8 cellular contexts compared by ENCODE assay signal in genomic region chr11:19905280-19905853, GRCh38.
DNase-seq lines count a peak whose midpoint lies in the region; ATAC-seq and TF ChIP-seq lines count a peak whose summit lies in the region.

No MANE protein-coding gene starts in this region.

- no peak overlapping the region for H3K27ac Mint-ChIP-seq in stimulated activated memory B cell treated with anti-CD40 and anti-IgM and Interleukin-4, amounts not matched to agents 10 μg/mL and 1 μg/mL and 100 μg/mL, for 72 hours

- no peaks in the 10 kb centered on the region for H3K27me3 Mint-ChIP-seq in stimulated activated memory B cell treated with anti-CD40 and anti-IgM and Interleukin-4, amounts not matched to agents 10 μg/mL and 1 μg/mL and 100 μg/mL, for 72 hours

- H3K4me3 ChIP-seq in astrocyte of the spinal cord (ENCODE audit: low read depth, low read length) = no peak overlapping the region
- H3K4me3 ChIP-seq in kidney epithelial cell (ENCODE audit: low read depth, low read length) = no peak overlapping the region

- in situ Hi-C loops in astrocyte of the spinal cord (cut with HindIII; ENCODE audit: low sequenced_read_pairs) = no loop called here

- ATAC-seq in GM18511 (IDR thresholded peaks at IDR 0.05; ENCODE audit: unreplicated experiment) = no peak
- no peak for ATAC-seq in stimulated activated memory B cell treated with anti-CD40 and anti-IgM and Interleukin-4, amounts not matched to agents 10 μg/mL and 1 μg/mL and 100 μg/mL, for 72 hours
- no peak for ATAC-seq in GM21423 (IDR thresholded peaks at IDR 0.05; ENCODE audit: unreplicated experiment)
- no peak for ATAC-seq in HG03442 (IDR thresholded peaks at IDR 0.05; ENCODE audit: unreplicated experiment)

- DNase-seq in GM03348 (ENCODE audit: low spot score) (peak; percentile 74), NCI-H146 (lab: John Stamatoyannopoulos, UW) (peak; percentile 59), astrocyte of the spinal cord (ENCODE audit: low read depth, low spot score) (peak; percentile 68), kidney epithelial cell (ENCODE audit: low read depth) (no peak)

- H3K4me3 Mint-ChIP-seq in stimulated activated memory B cell treated with anti-CD40 and anti-IgM and Interleukin-4, amounts not matched to agents 10 μg/mL and 1 μg/mL and 100 μg/mL, for 72 hours = no peak overlapping the region

- no peaks in the 10 kb centered on the region for H3K4me1 Mint-ChIP-seq in stimulated activated memory B cell treated with anti-CD40 and anti-IgM and Interleukin-4, amounts not matched to agents 10 μg/mL and 1 μg/mL and 100 μg/mL, for 72 hours

- H3K9me3 Mint-ChIP-seq in stimulated activated memory B cell treated with anti-CD40 and anti-IgM and Interleukin-4, amounts not matched to agents 10 μg/mL and 1 μg/mL and 100 μg/mL, for 72 hours = no peaks in the 10 kb centered on the region

- TF ChIP-seq CTCF in astrocyte of the spinal cord (IDR thresholded peaks at IDR 0.05; ENCODE audit: low read depth, low read length) (peak; percentile 49), kidney epithelial cell (IDR thresholded peaks at IDR 0.05; ENCODE audit: insufficient read depth, low read length, poor library complexity, severe bottlenecking) (peak; percentile 68)

- no peaks in the 10 kb centered on the region for H3K27me3 ChIP-seq in kidney epithelial cell (ENCODE audit: control insufficient read depth, insufficient read depth, low read length)

- H3K36me3 Mint-ChIP-seq in stimulated activated memory B cell treated with anti-CD40 and anti-IgM and Interleukin-4, amounts not matched to agents 10 μg/mL and 1 μg/mL and 100 μg/mL, for 72 hours = no peaks in the 10 kb centered on the region

- H3K36me3 ChIP-seq in kidney epithelial cell (ENCODE audit: control insufficient read depth, insufficient read depth, low read length) = no peaks in the 10 kb centered on the region
